Comparison of ENCODE assay signal across 23 cellular contexts in genomic region chr1:212629450-212630158, GRCh38. TPM values are rescaled to one million over a fixed set of nuclear protein-coding genes. Genes with fewer than 3 reads are reported as not detected.
DNase-seq lines count a peak whose midpoint lies in the region; ATAC-seq and TF ChIP-seq lines count a peak whose summit lies in the region.
"Had no signal": no experiment of that assay in that cellular context is flagged by ENCODE, and none has a peak within 500 bp of the region (broad histone marks: within the 10 kb centered on the region; RNA-seq: fewer than 3 reads in every experiment).

No MANE protein-coding gene starts in this region.

- POLR2A ChIA-PET in HEK293T (lab: Yijun Ruan, JAX), result no interaction called here

- H3K9ac ChIP-seq in BLaER1 (peak overlapping the region; percentile 18; the same call in 1 of the 2 replicates), OCI-LY3 (ENCODE audit: low read length) (peak overlapping the region; percentile 1; the same call in 1 of the 2 replicates), mesendoderm (ENCODE audit: low read length) (no peak overlapping the region)

- no peak overlapping the region for H4K8ac ChIP-seq in mesendoderm (ENCODE audit: low read depth, low read length)

- no peak overlapping the region for H3K18ac ChIP-seq in mesendoderm (ENCODE audit: low read length)

- peak overlapping the region; percentile 76 for H3K4me2 ChIP-seq in BLaER1
- peak overlapping the region; percentile 87 for H3K4me2 ChIP-seq in OCI-LY3 (ENCODE audit: low read length)
- no peak overlapping the region for H3K4me2 ChIP-seq in mesendoderm (ENCODE audit: low read length)
- H3K4me2 ChIP-seq: A549 had no signal

- peak overlapping the region; percentile 27 for H2AK5ac ChIP-seq in mesendoderm (ENCODE audit: low read length)

- H3K36me3 Mint-ChIP-seq in nephron progenitor cell (ENCODE audit: low read depth), result no peaks in the 10 kb centered on the region

- H3K4me1 ChIP-seq in BLaER1 (peaks cover 47% of the 10 kb centered on the region), OCI-LY3 (ENCODE audit: low read length) (peaks cover 48% of the 10 kb centered on the region), mesendoderm (ENCODE audit: control insufficient read depth, low read depth, low read length) (peaks cover 5% of the 10 kb centered on the region), body of pancreas (peaks cover 4% of the 10 kb centered on the region)
- H3K4me1 ChIP-seq: A549, ascending aorta, prostate gland, sigmoid colon had no signal

- H2BK15ac ChIP-seq in mesendoderm (replicated peaks; ENCODE audit: low read depth), result no peak overlapping the region

- H2AFZ ChIP-seq in OCI-LY3 (ENCODE audit: low read depth, low read length), result peak overlapping the region; percentile 75; the same call in 1 of the 2 replicates

- H2BK5ac ChIP-seq in mesendoderm (ENCODE audit: low read length), result no peak overlapping the region

- DNase-seq in HEK293T (ENCODE audit: extremely low spot score), result no peak
- DNase-seq in mesendoderm, result no peak
- no peak for DNase-seq in nephron progenitor cell
- no peak for DNase-seq in left lobe of liver (ENCODE audit: low spot score)
- DNase-seq in NCI-H2227 (lab: John Stamatoyannopoulos, UW; ENCODE audit: unreplicated experiment), result no peak
- no peak for DNase-seq in body of pancreas
- DNase-seq: DMS 273 treated with DMSO at 0.1 percent for 48 hours, foreskin melanocyte, NCI-H1694, NCI-H524 treated with DMSO at 0.1 percent for 48 hours had no signal

- no peaks in the 10 kb centered on the region for H3K4me1 Mint-ChIP-seq in nephron progenitor cell
- H3K4me1 Mint-ChIP-seq: activated CD4-positive, alpha-beta T cell treated with anti-CD3 and anti-CD28 coated beads for 36 hours; CD8-positive, alpha-beta memory T cell had no signal

- CTCF ChIA-PET in HEK293T (lab: Yijun Ruan, JAX), result interaction anchor here (0.6 to 0.9 kb wide), 2 partner anchors 12 to 876 kb away, joined by 3 read pairs; no protein-coding TSS in a partner anchor

- no peaks in the 10 kb centered on the region for H3K79me1 ChIP-seq in mesendoderm (ENCODE audit: low read length)

- H3K4ac ChIP-seq in mesendoderm (ENCODE audit: low read depth, low read length), result no peak overlapping the region

- H3K79me2 ChIP-seq in OCI-LY3 (ENCODE audit: low read length) (no peaks in the 10 kb centered on the region), mesendoderm (ENCODE audit: control insufficient read depth, insufficient read depth, low read length) (no peaks in the 10 kb centered on the region)

- H3K23ac ChIP-seq in mesendoderm (ENCODE audit: low read length), result no peak overlapping the region

- H3K4me3 ChIP-seq in BLaER1 (no peak overlapping the region), OCI-LY3 (ENCODE audit: low read length) (no peak overlapping the region), mesendoderm (ENCODE audit: low read length) (no peak overlapping the region), body of pancreas (no peak overlapping the region)
- H3K4me3 ChIP-seq: A549, ascending aorta, esophagus squamous epithelium, prostate gland, sigmoid colon had no signal

- H2BK120ac ChIP-seq in mesendoderm (ENCODE audit: low read depth, low read length), result no peak overlapping the region

- no peak overlapping the region for H4K5ac ChIP-seq in mesendoderm (ENCODE audit: low read length)

- intact Hi-C loops in body of pancreas (cut with DNase I), result loop anchor here (10.0 kb wide), 1 partner anchor 145 kb away; no protein-coding TSS in a partner anchor

- H3K9me3 Mint-ChIP-seq in nephron progenitor cell, result peaks cover 5% of the 10 kb centered on the region
- H3K9me3 Mint-ChIP-seq: CD8-positive, alpha-beta memory T cell had no signal

- no peak for ATAC-seq in left lobe of liver
- ATAC-seq in body of pancreas, result no peak

- H4K20me1 ChIP-seq in BLaER1 (no peaks in the 10 kb centered on the region), OCI-LY3 (ENCODE audit: insufficient read depth, low read length) (no peaks in the 10 kb centered on the region)

- H3K27me3 ChIP-seq in BLaER1, result no peaks in the 10 kb centered on the region
- H3K27me3 ChIP-seq in OCI-LY3 (ENCODE audit: low read depth, low read length), result no peaks in the 10 kb centered on the region
- no peaks in the 10 kb centered on the region for H3K27me3 ChIP-seq in mesendoderm (ENCODE audit: insufficient read depth, low read length, poor library complexity)
- H3K27me3 ChIP-seq in body of pancreas, result no peaks in the 10 kb centered on the region
- H3K27me3 ChIP-seq: ascending aorta, sigmoid colon had no signal

- WGBS in mesendoderm (ENCODE audit: extremely low coverage, insufficient coverage, low lambda C conversion rate), result no CpG with 5 or more reads among the region's 5 CpGs
- 60 to 64% methylated on average over 5 of the region's 5 CpGs for WGBS in body of pancreas, 2 donors

- H3K9me3 ChIP-seq in BLaER1 (peaks cover 10% of the 10 kb centered on the region), OCI-LY3 (ENCODE audit: insufficient read depth, low read length) (peaks cover 6% of the 10 kb centered on the region; the same call in 1 of the 2 replicates), body of pancreas (no peaks in the 10 kb centered on the region)
- H3K9me3 ChIP-seq: ascending aorta, esophagus squamous epithelium, neutrophil, prostate gland, sigmoid colon had no signal

- H3K36me3 ChIP-seq in BLaER1, result no peaks in the 10 kb centered on the region
- H3K36me3 ChIP-seq in OCI-LY3 (replicated peaks; ENCODE audit: low read depth, low read length), result peaks cover 9% of the 10 kb centered on the region
- no peaks in the 10 kb centered on the region for H3K36me3 ChIP-seq in mesendoderm (ENCODE audit: control insufficient read depth, insufficient read depth, low read length)
- no peaks in the 10 kb centered on the region for H3K36me3 ChIP-seq in body of pancreas (replicated peaks in 1 of 2; ENCODE audit: insufficient read depth in 1 of 2, low read depth in 2 of 2)
- H3K36me3 ChIP-seq: ascending aorta, esophagus squamous epithelium, neutrophil, prostate gland, sigmoid colon had no signal

- no peak overlapping the region for H3K4me3 Mint-ChIP-seq in nephron progenitor cell
- H3K4me3 Mint-ChIP-seq: activated CD4-positive, alpha-beta T cell treated with anti-CD3 and anti-CD28 coated beads for 36 hours; activated CD8-positive, alpha-beta T cell treated with anti-CD3 and anti-CD28 coated beads, Interleukin-2, amount 10 ng/mL, durations not matched to agents 7 days and 5 days; activated naive CD8-positive, alpha-beta T cell; CD8-positive, alpha-beta memory T cell; endodermal cell had no signal

- H3K27ac ChIP-seq in BLaER1, result peak overlapping the region; percentile 66
- H3K27ac ChIP-seq in OCI-LY3 (ENCODE audit: low read length), result no peak overlapping the region
- H3K27ac ChIP-seq in mesendoderm (ENCODE audit: low read depth, low read length), result no peak overlapping the region
- H3K27ac ChIP-seq in body of pancreas, result no peak overlapping the region
- H3K27ac ChIP-seq: A549, ascending aorta, esophagus squamous epithelium, neutrophil, prostate gland, sigmoid colon had no signal

- H3K56ac ChIP-seq in mesendoderm (ENCODE audit: low read length), result peak overlapping the region; percentile 17

- peaks cover 27% of the 10 kb centered on the region for H3K27me3 Mint-ChIP-seq in nephron progenitor cell (ENCODE audit: low read depth, poor library complexity)

- no peak for TF ChIP-seq CTCF in OCI-LY3 (IDR thresholded peaks at IDR 0.05; ENCODE audit: low read depth, low read length)
- no peak for TF ChIP-seq CTCF in nephron progenitor cell (IDR thresholded peaks at IDR 0.05)
- TF ChIP-seq CTCF in body of pancreas (IDR thresholded peaks at IDR 0.05), result no peak

- no peak for TF ChIP-seq POLR2A in body of pancreas (IDR thresholded peaks at IDR 0.05)

- no peak overlapping the region for H3K27ac Mint-ChIP-seq in nephron progenitor cell
- H3K27ac Mint-ChIP-seq: activated CD4-positive, alpha-beta T cell treated with anti-CD3 and anti-CD28 coated beads for 36 hours; activated CD8-positive, alpha-beta T cell treated with anti-CD3 and anti-CD28 coated beads, Interleukin-2, amount 10 ng/mL, durations not matched to agents 7 days and 5 days; activated naive CD8-positive, alpha-beta T cell; CD8-positive, alpha-beta memory T cell; endodermal cell had no signal

TF ChIP-seq in HEK293T, 16 proteins besides CTCF, POLR2A, EP300 and RAD21:
- TF ChIP-seq TARDBP (IDR thresholded peaks at IDR 0.05) (no peak), ELF4 (IDR thresholded peaks at IDR 0.05) (no peak), ARNT (IDR thresholded peaks at IDR 0.05) (no peak), BHLHE40 (IDR thresholded peaks at IDR 0.05; ENCODE audit: borderline replicate concordance) (no peak), HDGF (IDR thresholded peaks at IDR 0.05; ENCODE audit: borderline replicate concordance) (0 out of 2 replicates have a peak, but pooled peaks have one; percentile 74), CTBP1 (IDR thresholded peaks at IDR 0.05; ENCODE audit: borderline replicate concordance) (no peak), PKNOX1 (IDR thresholded peaks at IDR 0.05) (no peak), FOXK2 (IDR thresholded peaks at IDR 0.05) (no peak)

RNA-seq across cellular contexts. Expression of gene ATF3, which starts 21.0 kb away (rescaled TPM):
- 19.0 TPM for polyA plus RNA-seq in mesendoderm (2013, experiment 1 of 2)
- polyA plus RNA-seq in mesendoderm (2013, experiment 2 of 2), result 21.3 TPM
- 2.6 TPM for total RNA-seq in left lobe of liver
- 10 to 100 TPM in 1 of 2 donors, 1 to 10 TPM in 1; 8.6 to 27.0 TPM for total RNA-seq in body of pancreas
- polyA plus RNA-seq: CD8-positive, alpha-beta memory T cell had no signal
